Comparison of ENCODE assay signal across 2 cellular contexts in genomic region chr3:42195879-42196330, GRCh38.
TF ChIP-seq lines count a peak whose summit lies in the region.

No MANE protein-coding gene starts in this region.

TF ChIP-seq in GM12878, 131 proteins besides CTCF, POLR2A, EP300 and RAD21 (continued from another document and continues in another):
- peak; percentile 34; the same call in 1 of the 2 replicates for TF ChIP-seq IKZF1 (conservative IDR thresholded peaks at IDR 0.05)
- TF ChIP-seq NFIC (IDR thresholded peaks at IDR 0.05; ENCODE audit: low read depth, low read length) = peak; percentile 72; the same call in 1 of the 2 replicates
- TF ChIP-seq SMAD5 (IDR thresholded peaks at IDR 0.05; ENCODE audit: low read depth) = no peak
- TF ChIP-seq MTA2 (IDR thresholded peaks at IDR 0.05; ENCODE audit: low read depth) = no peak
- peak; percentile 74 for TF ChIP-seq MEF2B (IDR thresholded peaks at IDR 0.05; ENCODE audit: partially characterized antibody, poor library complexity, severe bottlenecking)
- peak; percentile 58; the same call in 1 of the 2 replicates for TF ChIP-seq TCF7 (IDR thresholded peaks at IDR 0.05; ENCODE audit: borderline replicate concordance)
- TF ChIP-seq RFX5 (IDR thresholded peaks at IDR 0.05; ENCODE audit: low read depth, low read length) = no peak
- no peak for TF ChIP-seq YBX1 (IDR thresholded peaks at IDR 0.05)
- TF ChIP-seq CUX1 (IDR thresholded peaks at IDR 0.05; ENCODE audit: insufficient replicate concordance, low read depth, low read length) = no peak
- TF ChIP-seq SP1 (IDR thresholded peaks at IDR 0.05; ENCODE audit: low read depth, low read length) = no peak
- 0 out of 2 replicates have a peak, but pooled peaks have one; percentile 50 for TF ChIP-seq ZNF217 (IDR thresholded peaks at IDR 0.05)
- 0 out of 2 replicates have a peak, but pooled peaks have one; percentile 43 for TF ChIP-seq CBFB (IDR thresholded peaks at IDR 0.05; ENCODE audit: low read depth)
- TF ChIP-seq POU2F2 (IDR thresholded peaks at IDR 0.05; ENCODE audit: borderline replicate concordance, low read depth, low read length) = peak; percentile 92
- TF ChIP-seq RCOR1 (conservative IDR thresholded peaks at IDR 0.05; ENCODE audit: low read depth, low read length) = 0 out of 2 replicates have a peak, but pooled peaks have one; percentile 38
- peak in 1 of 2 experiments; percentile 76; a peak in 2 of 4 replicates for TF ChIP-seq CEBPB (IDR thresholded peaks at IDR 0.05; ENCODE audit: borderline replicate concordance in 1 of 2, low read depth in 2 of 2, low read length in 2 of 2)
- TF ChIP-seq IRF4 (IDR thresholded peaks at IDR 0.05; ENCODE audit: low read depth, low read length) = no peak; the same call in 1 of the 2 replicates
- no peak for TF ChIP-seq TCF3 (IDR thresholded peaks at IDR 0.05; ENCODE audit: borderline replicate concordance, insufficient read depth, low read depth, low read length)
- TF ChIP-seq ZNF622 (IDR thresholded peaks at IDR 0.05) = no peak
- no peak for TF ChIP-seq E4F1 (IDR thresholded peaks at IDR 0.05; ENCODE audit: borderline replicate concordance, partially characterized antibody)
- peak; percentile 22 to 49; a peak in 3 of 4 replicates for TF ChIP-seq IKZF2 (IDR thresholded peaks at IDR 0.05)
- TF ChIP-seq EED (IDR thresholded peaks at IDR 0.05; ENCODE audit: low read depth) = peak; percentile 86
- TF ChIP-seq JUNB (IDR thresholded peaks at IDR 0.05) = peak; percentile 67
- no peak for TF ChIP-seq RBBP5 (conservative IDR thresholded peaks at IDR 0.05)
- TF ChIP-seq PAX5 (IDR thresholded peaks at IDR 0.05; ENCODE audit: borderline replicate concordance, low read depth, low read length) = peak; percentile 74; the same call in 1 of the 2 replicates
- peak; percentile 22; the same call in 1 of the 2 replicates for TF ChIP-seq CREM (IDR thresholded peaks at IDR 0.05; ENCODE audit: low read depth)
- TF ChIP-seq ATF7 (IDR thresholded peaks at IDR 0.05; ENCODE audit: low read depth) = peak; percentile 87

TF ChIP-seq in HepG2, 621 proteins besides CTCF, POLR2A, EP300 and RAD21 (continued from another document):
- TF ChIP-seq SKIL (CRISPR knock-in tag; IDR thresholded peaks at IDR 0.05; ENCODE audit: borderline replicate concordance) (no peak), ATF4 (CRISPR knock-in tag; IDR thresholded peaks at IDR 0.05) (0 out of 4 replicates have a peak, but pooled peaks of 1 of the 2 experiments have one; percentile 51)
